Comparison of ENCODE assay signal across 24 cellular contexts in genomic region chr1:165496493-165496892, GRCh38. TPM values are rescaled to one million over a fixed set of nuclear protein-coding genes. Genes with fewer than 3 reads are reported as not detected.
DNase-seq lines count a peak whose midpoint lies in the region; ATAC-seq and TF ChIP-seq lines count a peak whose summit lies in the region.
"Had no signal": no experiment of that assay in that cellular context is flagged by ENCODE, and none has a peak within 500 bp of the region (broad histone marks: within the 10 kb centered on the region; RNA-seq: fewer than 3 reads in every experiment).

No MANE protein-coding gene starts in this region.

- H3K9me3 ChIP-seq in SJCRH30 (replicated peaks), result no peaks in the 10 kb centered on the region
- H3K9me3 ChIP-seq in osteoblast (ENCODE audit: low read depth, low read length), result no peaks in the 10 kb centered on the region
- H3K9me3 ChIP-seq: SK-N-SH had no signal

- no peak overlapping the region for H3K27ac ChIP-seq in SJCRH30
- no peak overlapping the region for H3K27ac ChIP-seq in osteoblast (ENCODE audit: low read depth, low read length)
- H3K27ac ChIP-seq: HL-60 had no signal

- H3K27me3 ChIP-seq in SJCRH30 (no peaks in the 10 kb centered on the region), osteoblast (ENCODE audit: insufficient read depth, low read length) (no peaks in the 10 kb centered on the region)

- H4K20me1 ChIP-seq in osteoblast (ENCODE audit: insufficient read depth, low read length), result no peaks in the 10 kb centered on the region

- H3K4me3 ChIP-seq in SJCRH30, result no peak overlapping the region
- H3K4me3 ChIP-seq in osteoblast (ENCODE audit: insufficient read depth, low read length), result no peak overlapping the region

- H3K36me3 ChIP-seq in SJCRH30 (no peaks in the 10 kb centered on the region), osteoblast (ENCODE audit: insufficient read depth, low read length) (no peaks in the 10 kb centered on the region)

- no peak overlapping the region for H2AFZ ChIP-seq in osteoblast (ENCODE audit: low read length)

- H3K4me1 ChIP-seq in SJCRH30 (peaks cover 12% of the 10 kb centered on the region), osteoblast (ENCODE audit: insufficient read depth, low read length) (no peaks in the 10 kb centered on the region)

- no peak overlapping the region for H3K4me2 ChIP-seq in osteoblast (ENCODE audit: insufficient read depth, low read length)
- H3K4me2 ChIP-seq: SK-N-SH had no signal

- TF ChIP-seq CTCF in osteoblast (IDR thresholded peaks at IDR 0.05; ENCODE audit: extremely low read depth, low read depth, low read length), result no peak

- ATAC-seq in HG02973 (IDR thresholded peaks at IDR 0.05; ENCODE audit: unreplicated experiment), result no peak

- H3K79me2 ChIP-seq in osteoblast (ENCODE audit: insufficient read depth, low read length), result no peaks in the 10 kb centered on the region

- DNase-seq in NCI-H82 (lab: John Stamatoyannopoulos, UW) (peak; percentile 16), NCI-H82 treated with DMSO at 0.1 percent for 48 hours (lab: John Stamatoyannopoulos, UW; ENCODE audit: unreplicated experiment) (no peak), SJCRH30 (peak; percentile 45 to 63), left kidney (ENCODE audit: low read depth, low spot score) (peak; percentile 54), osteoblast (ENCODE audit: insufficient read length, low spot score, missing footprints) (peak; percentile 27), pons (ENCODE audit: low spot score) (no peak), AML-193 (lab: John Stamatoyannopoulos, UW) (no peak)
- DNase-seq: Calu3; CD4-positive, alpha-beta memory T cell; GDM1; H9; IMR-90; NCI-H1417 treated with DMSO at 0.1 percent for 48 hours; NCI-H187 treated with DMSO at 0.1 percent for 48 hours; NCI-H2171; NCI-H446; NCI-H526 treated with DMSO at 0.1 percent for 48 hours; SHP77; SK-N-SH had no signal

RNA-seq across cellular contexts. Expression of gene LRRC52, which starts 47.3 kb away (rescaled TPM):
- total RNA-seq in SJCRH30 (2014; rRNA removed; shearing (Covaris generic)), result not detected in 2 replicates
- total RNA-seq in osteoblast, result not detected in 2 replicates
- total RNA-seq: Calu3; CD4-positive, alpha-beta memory T cell; H9; HT1080; IMR-90; M059J; OCI-LY7 had no signal

RNA-seq across cellular contexts. Expression of gene RXRG, which starts 51.6 kb away (rescaled TPM):
- total RNA-seq in SJCRH30 (2014; rRNA removed; shearing (Covaris generic)), result 10.9 and 13.4 TPM in 2 replicates
- total RNA-seq in osteoblast, result not detected in 2 replicates
- total RNA-seq: Calu3; CD4-positive, alpha-beta memory T cell; H9; HT1080; IMR-90; M059J; OCI-LY7 had no signal

Comparison
In these comparisons a context has a peak if more than half of its experiments do, and no peak if none do; other contexts are left out.
1. DNase-seq: peak in NCI-H82 (single experiment), SJCRH30 (2 of 2), left kidney (single experiment) and osteoblast (single experiment); none in NCI-H82 treated with DMSO at 0.1 percent for 48 hours (single experiment), pons (single experiment) and AML-193 (0 of 2).
2. RNA of gene RXRG, which starts 51.6 kb away (total RNA-seq): 10.9 to 13.4 TPM in SJCRH30; not detected in osteoblast; every median in the first group is over 10 times any median in the second.